In the genomic region with DNA sequence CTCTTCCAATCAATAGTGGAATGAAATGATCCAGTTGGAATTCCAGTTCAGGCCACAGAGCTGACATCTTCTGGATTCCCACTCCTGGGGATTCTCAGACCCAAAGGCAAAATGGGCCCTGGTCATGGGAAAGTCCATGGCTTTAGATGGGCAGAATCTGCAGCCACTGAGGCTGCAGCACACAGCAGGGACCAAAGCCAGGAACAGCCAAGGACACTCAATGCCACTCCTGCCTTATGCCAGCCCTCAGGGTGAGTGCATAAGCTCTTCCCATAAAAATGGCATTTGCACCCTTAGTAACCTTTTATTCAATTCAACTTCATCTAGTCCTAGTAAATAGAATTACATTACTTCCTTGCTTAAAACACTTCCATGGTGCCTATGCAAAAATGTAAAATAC, we compare ENCODE assay signal across 15 cellular contexts.
DNase-seq lines count a peak whose midpoint lies in the region; ATAC-seq and TF ChIP-seq lines count a peak whose summit lies in the region.
"Had no signal": no experiment of that assay in that cellular context is flagged by ENCODE, and none has a peak within 500 bp of the region (broad histone marks: within the 10 kb centered on the region; RNA-seq: fewer than 3 reads in every experiment).

No MANE protein-coding gene starts in this region.

- TF ChIP-seq CTCF in 22Rv1 (IDR thresholded peaks at IDR 0.05) = no peak

- no peak overlapping the region for H3K4me3 ChIP-seq in trophoblast cell (ENCODE audit: low read depth, low read length)
- H3K4me3 ChIP-seq: A549; BLaER1 treated with 17β-estradiol and CSF1 and Interleukin-3, amounts not matched to agents 10 nM and 100 nM; GM12878 had no signal

- H3K36me3 ChIP-seq in trophoblast cell (ENCODE audit: control insufficient read depth in 1 of 2, insufficient read depth in 2 of 2, low read length in 2 of 2) = peaks cover 8 to 19% of the 10 kb centered on the region in 2 experiments
- H3K36me3 ChIP-seq: BLaER1 treated with 17β-estradiol and CSF1 and Interleukin-3, amounts not matched to agents 10 nM and 100 nM had no signal

- in situ Hi-C loops in G401 (cut with HindIII; ENCODE audit: low sequenced_read_pairs) = no loop called here

- peaks cover 7 to 11% of the 10 kb centered on the region in 2 experiments for H3K4me1 ChIP-seq in trophoblast cell (ENCODE audit: control insufficient read depth in 1 of 2, insufficient read depth in 2 of 2, low read length in 2 of 2)
- H3K4me1 ChIP-seq: BLaER1 treated with 17β-estradiol and CSF1 and Interleukin-3, amounts not matched to agents 10 nM and 100 nM; Caco-2 had no signal

- no peak for ATAC-seq in GM18873 (IDR thresholded peaks at IDR 0.05; ENCODE audit: low FRiP score, unreplicated experiment)
- ATAC-seq in GM21786 (IDR thresholded peaks at IDR 0.05; ENCODE audit: unreplicated experiment) = no peak
- ATAC-seq: A549; CD8-positive, alpha-beta T cell; GM12878 had no signal

- H3K23ac ChIP-seq in trophoblast cell (ENCODE audit: low read length) = no peak overlapping the region

- H2BK5ac ChIP-seq in trophoblast cell (ENCODE audit: low read depth, low read length, poor library complexity) = no peak overlapping the region

- H2BK120ac ChIP-seq in trophoblast cell (ENCODE audit: insufficient read depth, low read length, poor library complexity) = no peak overlapping the region

- peak overlapping the region; percentile 44 for H3K27ac ChIP-seq in 22Rv1
- no peak overlapping the region for H3K27ac ChIP-seq in trophoblast cell (ENCODE audit: low read depth, low read length)
- H3K27ac ChIP-seq: BLaER1 treated with 17β-estradiol and CSF1 and Interleukin-3, amounts not matched to agents 10 nM and 100 nM; C4-2B had no signal

- no peak overlapping the region for H3K14ac ChIP-seq in trophoblast cell (ENCODE audit: low read length)

- no peak overlapping the region for H4K12ac ChIP-seq in trophoblast cell (ENCODE audit: low read depth, low read length)

- no peak overlapping the region for H3K4ac ChIP-seq in trophoblast cell (ENCODE audit: low read depth, low read length)

- H3K4me2 ChIP-seq in trophoblast cell (ENCODE audit: low read length) = no peak overlapping the region
- H3K4me2 ChIP-seq: A549; BLaER1 treated with 17β-estradiol and CSF1 and Interleukin-3, amounts not matched to agents 10 nM and 100 nM had no signal

- H3K18ac ChIP-seq in trophoblast cell (ENCODE audit: low read length) = peak overlapping the region; percentile 20

- H3K79me2 ChIP-seq in trophoblast cell (ENCODE audit: control insufficient read depth, insufficient read depth, low read length, poor library complexity) = no peaks in the 10 kb centered on the region

- H3K9me3 ChIP-seq in trophoblast cell (ENCODE audit: insufficient read depth, low read depth, low read length) = peaks cover 7% of the 10 kb centered on the region
- H3K9me3 ChIP-seq: A549 had no signal

- peak; percentile 3 for DNase-seq in G401 (ENCODE audit: low spot score)
- DNase-seq in trophoblast cell = no peak
- DNase-seq: AML-193; Caco-2; Calu3; CD4-positive, alpha-beta T cell; CD8-positive, alpha-beta T cell; GDM1 had no signal

- no peak overlapping the region for H4K8ac ChIP-seq in trophoblast cell (ENCODE audit: low read depth, low read length)

- H2AK5ac ChIP-seq in trophoblast cell (ENCODE audit: low read length) = no peak overlapping the region

- H2BK12ac ChIP-seq in trophoblast cell (ENCODE audit: low read length) = no peak overlapping the region

- peaks cover 4% of the 10 kb centered on the region for H3K79me1 ChIP-seq in trophoblast cell (ENCODE audit: low read length)

- H3K9ac ChIP-seq in trophoblast cell (ENCODE audit: low read length) = no peak overlapping the region
- H3K9ac ChIP-seq: BLaER1 treated with 17β-estradiol and CSF1 and Interleukin-3, amounts not matched to agents 10 nM and 100 nM had no signal

- no peak overlapping the region for H4K91ac ChIP-seq in trophoblast cell (ENCODE audit: low read depth, low read length)

- H3K27me3 ChIP-seq in trophoblast cell (ENCODE audit: insufficient read depth, low read length) = no peaks in the 10 kb centered on the region
- H3K27me3 ChIP-seq: BLaER1 treated with 17β-estradiol and CSF1 and Interleukin-3, amounts not matched to agents 10 nM and 100 nM had no signal

- no peak overlapping the region for H2AFZ ChIP-seq in trophoblast cell (ENCODE audit: insufficient read depth, low read length, poor library complexity)
